ENCODE assay signal across 11 cellular contexts in the genomic region with DNA sequence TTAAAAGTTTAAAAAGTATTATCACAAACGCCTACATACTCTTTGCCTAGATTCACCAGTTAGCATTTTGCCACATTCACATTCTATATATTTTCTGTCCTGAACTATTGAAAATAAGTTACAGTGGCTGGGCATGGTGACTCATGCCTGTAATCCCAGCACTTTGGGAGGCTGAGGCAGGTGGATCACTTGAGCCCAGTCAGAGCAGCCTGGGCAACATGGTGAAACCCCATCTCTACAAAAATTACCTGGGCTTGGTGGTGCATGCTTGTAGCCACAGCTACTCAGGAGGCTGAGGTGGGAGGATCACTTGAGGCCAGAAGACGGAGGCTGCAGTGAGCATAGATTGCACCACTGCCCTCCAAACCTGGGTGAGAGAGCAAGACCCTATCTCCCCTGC. TPM values are rescaled to one million over a fixed set of nuclear protein-coding genes. Genes with fewer than 3 reads are reported as not detected.
DNase-seq lines count a peak whose midpoint lies in the region; ATAC-seq and TF ChIP-seq lines count a peak whose summit lies in the region.
"Had no signal": no experiment of that assay in that cellular context is flagged by ENCODE, and none has a peak within 500 bp of the region (broad histone marks: within the 10 kb centered on the region; RNA-seq: fewer than 3 reads in every experiment).

No MANE protein-coding gene starts in this region.

- 87 to 88% methylated on average over 2 of the region's 2 CpGs for WGBS in GM23248 (ENCODE audit: low coverage in 1 of 2, low lambda C conversion rate in 2 of 2, missing lambda C conversion rate in 2 of 2), 2 experiments
- 88% methylated on average over 2 of the region's 2 CpGs for WGBS in suprapubic skin

- H3K27ac ChIP-seq in AG04450 (ENCODE audit: low read depth, low read length) (peak overlapping the region; percentile 90), GM23248 (peak overlapping the region; percentile 82), suprapubic skin (no peak overlapping the region)

- no peaks in the 10 kb centered on the region for H3K27me3 ChIP-seq in AG04450 (ENCODE audit: control insufficient read depth, insufficient read depth, low read length)
- H3K27me3 ChIP-seq in GM23248 (replicated peaks; ENCODE audit: insufficient read depth) = no peaks in the 10 kb centered on the region
- H3K27me3 ChIP-seq in suprapubic skin = no peaks in the 10 kb centered on the region
- H3K27me3 ChIP-seq: adrenal gland had no signal

- ATAC-seq in mucosa of descending colon = peak; percentile 15

- intact Hi-C loops in activated T-helper 2 cell treated with anti-CD3 and anti-CD28 coated beads, Interferon-gamma antibody, Interleukin-2, Interleukin-4, amounts not matched to agents 10 μg/mL and 5 μg/mL and 100 μg/mL, durations not matched to agents 14 hours and 24 hours and 36 hours (cut with micrococcal nuclease) = loop anchor here (2.0 kb wide), 1 partner anchor 50 kb away; no protein-coding TSS in a partner anchor
- intact Hi-C loops in mucosa of descending colon (cut with DNase I, micrococcal nuclease) = no loop called here

- peaks cover 62% of the 10 kb centered on the region for H3K36me3 Mint-ChIP-seq in activated T-helper 2 cell treated with anti-CD3 and anti-CD28 coated beads, Interferon-gamma antibody, Interleukin-2, Interleukin-4, amounts not matched to agents 10 μg/mL and 5 μg/mL and 100 μg/mL, durations not matched to agents 14 hours and 24 hours and 36 hours (ENCODE audit: low read depth)

- H3K27me3 Mint-ChIP-seq in activated T-helper 2 cell treated with anti-CD3 and anti-CD28 coated beads, Interferon-gamma antibody, Interleukin-2, Interleukin-4, amounts not matched to agents 10 μg/mL and 5 μg/mL and 100 μg/mL, durations not matched to agents 14 hours and 24 hours and 36 hours (ENCODE audit: low read depth) = no peaks in the 10 kb centered on the region

- DNase-seq in AG04450 (ENCODE audit: low read depth, low spot score) (no peak), GM23248 (peak; percentile 46), mucosa of descending colon (no peak), NCI-H2171 (lab: John Stamatoyannopoulos, UW) (no peak), AML-193 (lab: John Stamatoyannopoulos, UW) (no peak), suprapubic skin (ENCODE audit: low spot score in 2 of 2) (no peak), NCI-H226 (no peak)
- DNase-seq in activated T-helper 2 cell treated with anti-CD3 and anti-CD28 coated beads, Interferon-gamma antibody, Interleukin-2, Interleukin-4, amounts not matched to agents 10 μg/mL and 5 μg/mL and 100 μg/mL, durations not matched to agents 14 hours and 24 hours and 36 hours (ENCODE audit: low spot score) = no peak
- DNase-seq: kidney, NCI-H82 had no signal

- no peaks in the 10 kb centered on the region for H3K9me3 Mint-ChIP-seq in activated T-helper 2 cell treated with anti-CD3 and anti-CD28 coated beads, Interferon-gamma antibody, Interleukin-2, Interleukin-4, amounts not matched to agents 10 μg/mL and 5 μg/mL and 100 μg/mL, durations not matched to agents 14 hours and 24 hours and 36 hours

- no peak for TF ChIP-seq EP300 in suprapubic skin (IDR thresholded peaks at IDR 0.05)

- no peak for TF ChIP-seq POLR2A in suprapubic skin (IDR thresholded peaks at IDR 0.05)

- no peak overlapping the region for H2AFZ ChIP-seq in GM23248

- POLR2A ChIA-PET in AG04450 (lab: Yijun Ruan, JAX) = interaction anchor here (0.6 kb wide), 2 partner anchors 14 to 17 kb away, joined by 4 to 9 read pairs; no protein-coding TSS in a partner anchor

- H3F3A ChIP-seq in GM23248 (ENCODE audit: insufficient read depth) = peaks cover 71% of the 10 kb centered on the region

- H4K20me1 ChIP-seq in GM23248 (ENCODE audit: insufficient read depth) = 0 out of 2 replicates have a peak, but pooled peaks cover 4% of the 10 kb centered on the region

- peak overlapping the region; percentile 54 for H3K4me2 ChIP-seq in GM23248 (ENCODE audit: unreplicated experiment)

- H3K4me3 ChIP-seq in AG04450 (ENCODE audit: low read depth, low read length) = no peak overlapping the region
- peak overlapping the region; percentile 47 for H3K4me3 ChIP-seq in GM23248
- H3K4me3 ChIP-seq in mucosa of descending colon = no peak overlapping the region
- no peak overlapping the region for H3K4me3 ChIP-seq in suprapubic skin
- H3K4me3 ChIP-seq: adrenal gland had no signal

- peaks cover 27% of the 10 kb centered on the region for H3K36me3 ChIP-seq in GM23248 (ENCODE audit: low read depth)
- no peaks in the 10 kb centered on the region for H3K36me3 ChIP-seq in mucosa of descending colon (ENCODE audit: low read depth)
- H3K36me3 ChIP-seq in suprapubic skin = peaks cover 30% of the 10 kb centered on the region

- no peaks in the 10 kb centered on the region for H3K9me2 ChIP-seq in GM23248 (ENCODE audit: insufficient read depth)

- H3K9ac ChIP-seq in GM23248 = peak overlapping the region; percentile 51

- peaks cover 44% of the 10 kb centered on the region for H3K4me1 ChIP-seq in GM23248 (ENCODE audit: insufficient read depth)
- peaks cover 41% of the 10 kb centered on the region for H3K4me1 ChIP-seq in mucosa of descending colon (ENCODE audit: low read depth)
- H3K4me1 ChIP-seq in suprapubic skin = peaks cover 46% of the 10 kb centered on the region

- TF ChIP-seq CTCF in AG04450 (IDR thresholded peaks at IDR 0.05; ENCODE audit: low read depth, low read length) (no peak), mucosa of descending colon (IDR thresholded peaks at IDR 0.05) (no peak), suprapubic skin (IDR thresholded peaks at IDR 0.05) (no peak)

- H3K27ac Mint-ChIP-seq in activated T-helper 2 cell treated with anti-CD3 and anti-CD28 coated beads, Interferon-gamma antibody, Interleukin-2, Interleukin-4, amounts not matched to agents 10 μg/mL and 5 μg/mL and 100 μg/mL, durations not matched to agents 14 hours and 24 hours and 36 hours = peak overlapping the region; percentile 91

- in situ Hi-C loops in GM23248 (cut with MboI) = no loop called here

- H3K9me3 ChIP-seq in AG04450 (ENCODE audit: control insufficient read depth, insufficient read depth, low read length) = no peaks in the 10 kb centered on the region
- H3K9me3 ChIP-seq in GM23248 (ENCODE audit: low read depth) = no peaks in the 10 kb centered on the region
- H3K9me3 ChIP-seq in mucosa of descending colon = no peaks in the 10 kb centered on the region
- no peaks in the 10 kb centered on the region for H3K9me3 ChIP-seq in suprapubic skin
- H3K9me3 ChIP-seq: adrenal gland had no signal

- no peak overlapping the region for H3K4me3 Mint-ChIP-seq in activated T-helper 2 cell treated with anti-CD3 and anti-CD28 coated beads, Interferon-gamma antibody, Interleukin-2, Interleukin-4, amounts not matched to agents 10 μg/mL and 5 μg/mL and 100 μg/mL, durations not matched to agents 14 hours and 24 hours and 36 hours (ENCODE audit: low read depth)

- CTCF ChIA-PET in AG04450 (lab: Charles Lee) = no interaction called here

- H3K79me2 ChIP-seq in GM23248 (ENCODE audit: insufficient read depth) = peaks cover 93% of the 10 kb centered on the region

- H3K4me1 Mint-ChIP-seq in activated T-helper 2 cell treated with anti-CD3 and anti-CD28 coated beads, Interferon-gamma antibody, Interleukin-2, Interleukin-4, amounts not matched to agents 10 μg/mL and 5 μg/mL and 100 μg/mL, durations not matched to agents 14 hours and 24 hours and 36 hours (ENCODE audit: low read depth) = peaks cover 43% of the 10 kb centered on the region

RNA-seq across cellular contexts. Expression of a gene that starts 5.3 kb away (rescaled TPM):
- polyA plus RNA-seq in AG04450 (2011; rRNA removed) = 259 and 282 TPM in 2 replicates
- polyA minus RNA-seq in AG04450 (2011; rRNA and poly(A)+ RNA removed) = 272 and 319 TPM in 2 replicates
- 155 and 209 TPM in 2 replicates for total RNA-seq in GM23248 (2014; rRNA removed; shearing (Covaris generic))
- polyA plus RNA-seq in GM23248 (2016; fragmentation: Nextera tagmentation; extraction: Ambion mirVana) = 294 and 312 TPM in 2 replicates
- 79.8 and 83.4 TPM in 2 replicates for total RNA-seq in activated T-helper 2 cell treated with anti-CD3 and anti-CD28 coated beads, Interferon-gamma antibody, Interleukin-2, Interleukin-4, amounts not matched to agents 10 μg/mL and 5 μg/mL and 100 μg/mL, durations not matched to agents 14 hours and 24 hours and 36 hours
- 100 to 1,000 TPM; 142 to 158 (median 157) TPM for total RNA-seq in mucosa of descending colon
- total RNA-seq in suprapubic skin = 100 to 1,000 TPM in 3 of 4 donors, 10 to 100 TPM in 1; 98.1 to 169 (median 140) TPM

RNA-seq across cellular contexts. Expression of a gene that starts 43.5 kb away (rescaled TPM):
- polyA plus RNA-seq in AG04450 (2011; rRNA removed) (190 and 245 TPM in 2 replicates), GM23248 (2016; fragmentation: Nextera tagmentation; extraction: Ambion mirVana) (599 and 639 TPM in 2 replicates)
- polyA minus RNA-seq in AG04450 (2011; rRNA and poly(A)+ RNA removed) = 69.5 and 83.5 TPM in 2 replicates
- total RNA-seq in GM23248 (2014; rRNA removed; shearing (Covaris generic)) = 485 and 630 TPM in 2 replicates
- 264 and 265 TPM in 2 replicates for total RNA-seq in activated T-helper 2 cell treated with anti-CD3 and anti-CD28 coated beads, Interferon-gamma antibody, Interleukin-2, Interleukin-4, amounts not matched to agents 10 μg/mL and 5 μg/mL and 100 μg/mL, durations not matched to agents 14 hours and 24 hours and 36 hours
- total RNA-seq in mucosa of descending colon (100 to 1,000 TPM; 107 to 153 (median 119) TPM), suprapubic skin (10 to 100 TPM; 48.9 to 66.9 (median 64.2) TPM)

RNA-seq across cellular contexts. Expression of a gene that starts 58.4 kb away (rescaled TPM):
- polyA plus RNA-seq in AG04450 (2011; rRNA removed) (not detected in 2 replicates), GM23248 (2016; fragmentation: Nextera tagmentation; extraction: Ambion mirVana) (not detected in 2 replicates)
- not detected in 2 replicates for polyA minus RNA-seq in AG04450 (2011; rRNA and poly(A)+ RNA removed)
- total RNA-seq in GM23248 (2014; rRNA removed; shearing (Covaris generic)) = not detected in 2 replicates
- not detected in 2 replicates for total RNA-seq in activated T-helper 2 cell treated with anti-CD3 and anti-CD28 coated beads, Interferon-gamma antibody, Interleukin-2, Interleukin-4, amounts not matched to agents 10 μg/mL and 5 μg/mL and 100 μg/mL, durations not matched to agents 14 hours and 24 hours and 36 hours
- total RNA-seq in mucosa of descending colon (not detected), suprapubic skin (not detected)
- total RNA-seq: adrenal gland, kidney had no signal
